In genomic region chr19:9819590-9819898, GRCh38 we compare ENCODE assay signal across 8 cellular contexts. TPM values are rescaled to one million over a fixed set of nuclear protein-coding genes. Genes with fewer than 3 reads are reported as not detected.
A peak's percentile ranks its signal among the peaks of the same experiment; 100 is the strongest.
DNase-seq lines count a peak whose midpoint lies in the region; ATAC-seq, FAIRE-seq and TF ChIP-seq lines count a peak whose summit lies in the region.

No MANE protein-coding gene starts in this region.

- no peak overlapping the region for H3K56ac ChIP-seq in H9 (ENCODE audit: insufficient read length, low read depth, low read length)

- DNase-seq in A549 (ENCODE audit: low read depth in 1 of 2, low spot score in 1 of 2) (peak in 1 of 2 experiments; percentile 76), H9 (no peak), adipocyte (ENCODE audit: low read depth) (no peak), lower lobe of right lung (no peak), SKM-1 treated with dmso at 0.1 percent for 144 hours (lab: John Stamatoyannopoulos, UW; ENCODE audit: unreplicated experiment) (no peak), lower leg skin (ENCODE audit: low spot score in 2 of 2) (no peak), KG1 (lab: John Stamatoyannopoulos, UW) (no peak)

- no peak overlapping the region for H2AFZ ChIP-seq in H9 (ENCODE audit: low read length)

- H3K27me3 Mint-ChIP-seq in H9 (ENCODE audit: low read depth), result no peaks in the 10 kb centered on the region

- H3K14ac ChIP-seq in H9 (ENCODE audit: insufficient read depth, low read length), result no peak overlapping the region

- peak overlapping the region in 2 of 3 experiments; percentile 82 to 88; a peak in 3 of 7 replicates for H3K27ac Mint-ChIP-seq in H9

- peak overlapping the region; percentile 88 to 94 for H3K4me3 Mint-ChIP-seq in H9

- TF ChIP-seq POLR2A in A549 (IDR thresholded peaks at IDR 0.05; ENCODE audit: low read length), result no peak; the same call in 1 of the 2 replicates
- no peak for TF ChIP-seq POLR2A in lower leg skin (IDR thresholded peaks at IDR 0.05)

- peaks cover 12 to 13% of the 10 kb centered on the region in 2 experiments for H3K9me3 Mint-ChIP-seq in H9

- H3K79me1 ChIP-seq in H9 (ENCODE audit: insufficient read depth, low read depth, low read length, poor library complexity, severe bottlenecking), result peaks cover 13% of the 10 kb centered on the region

- FAIRE-seq in A549 (lab: Jason Lieb, UNC), result no peak

- no peak overlapping the region for H4K91ac ChIP-seq in H9 (ENCODE audit: insufficient read length, low read depth, low read length)

- H3K4me2 ChIP-seq in A549, result peak overlapping the region; percentile 69
- peak overlapping the region; percentile 3 for H3K4me2 ChIP-seq in H9 (ENCODE audit: insufficient read depth, insufficient read length, low read length)

- TF ChIP-seq CTCF in A549 (IDR thresholded peaks at IDR 0.05), result no peak
- TF ChIP-seq CTCF in H9 (conservative IDR thresholded peaks at IDR 0.05), result no peak
- no peak for TF ChIP-seq CTCF in lower lobe of right lung (IDR thresholded peaks at IDR 0.05)
- TF ChIP-seq CTCF in lower leg skin (IDR thresholded peaks at IDR 0.05), result no peak

- CTCF ChIA-PET in A549 (lab: Yijun Ruan, JAX), result no interaction called here

- peaks cover 7 to 23% of the 10 kb centered on the region in 2 experiments for H3K4me1 Mint-ChIP-seq in H9

- no peak overlapping the region for H4K5ac ChIP-seq in H9 (ENCODE audit: insufficient read length, low read depth, low read length)

- H2BK20ac ChIP-seq in H9 (ENCODE audit: low read depth, low read length, poor library complexity, severe bottlenecking), result no peak overlapping the region

- H3K27ac ChIP-seq in A549, result peak overlapping the region; percentile 66 to 78; a peak in 5 of 6 replicates
- no peak overlapping the region for H3K27ac ChIP-seq in H9 (ENCODE audit: insufficient read length, low read depth, low read length)
- peak overlapping the region; percentile 37 for H3K27ac ChIP-seq in lower lobe of right lung

- no peak overlapping the region for H2BK120ac ChIP-seq in H9 (ENCODE audit: low read depth, low read length, poor library complexity, severe bottlenecking)

- no peak overlapping the region for H2BK15ac ChIP-seq in H9 (ENCODE audit: low read depth, low read length)

- TF ChIP-seq RAD21 in A549 (conservative IDR thresholded peaks at IDR 0.05 in 1 of 2, IDR thresholded peaks at IDR 0.05 in 1 of 2), result no peak

- H3K9me3 ChIP-seq in A549 (no peaks in the 10 kb centered on the region), H9 (ENCODE audit: control insufficient read depth, low read depth, low read length) (no peaks in the 10 kb centered on the region), adipocyte (ENCODE audit: control insufficient read depth, low read length) (no peaks in the 10 kb centered on the region), lower lobe of right lung (no peaks in the 10 kb centered on the region)

- H3K4me3 ChIP-seq in A549 (0 out of 3 replicates have a peak overlapping the region, but pooled peaks have one; percentile 10), adipocyte (ENCODE audit: low read length) (peak overlapping the region; percentile 67), lower lobe of right lung (peak overlapping the region; percentile 36), lower leg skin (ENCODE audit: low read depth, poor library complexity, severe bottlenecking) (no peak overlapping the region)

- H3K4ac ChIP-seq in H9 (ENCODE audit: low read depth, low read length), result no peak overlapping the region

- POLR2A ChIA-PET in A549 (lab: Yijun Ruan, JAX), result interaction anchor here (0.5 to 1.2 kb wide), 4 partner anchors 8 to 1296 kb away, joined by 3 to 11 read pairs (median 3); partner anchors contain the start of genes PIN1 and UBL5

- no peaks in the 10 kb centered on the region for H3K36me3 ChIP-seq in adipocyte (ENCODE audit: control insufficient read depth, insufficient read depth, low read length, severe bottlenecking)
- peaks cover 8% of the 10 kb centered on the region for H3K36me3 ChIP-seq in lower lobe of right lung

- H3K9ac ChIP-seq in H9 (ENCODE audit: extremely low read depth, insufficient read length, low read length) (no peak overlapping the region), adipocyte (ENCODE audit: low read length) (no peak overlapping the region)

- no peak overlapping the region for H2AK5ac ChIP-seq in H9 (ENCODE audit: insufficient read length, low read length)

- no peak for TF ChIP-seq EP300 in A549 (IDR thresholded peaks at IDR 0.05)

- no peak overlapping the region for H3K18ac ChIP-seq in H9 (ENCODE audit: insufficient read length, low read depth, low read length)

- ATAC-seq in A549 (peak; percentile 90 to 93), lower lobe of right lung (no peak), HG03139 (IDR thresholded peaks at IDR 0.05; ENCODE audit: unreplicated experiment) (no peak)

- H4K20me1 ChIP-seq in H9 (ENCODE audit: control insufficient read depth, insufficient read depth, insufficient read length), result peaks cover 5% of the 10 kb centered on the region

- 0% methylated on average over 11 of the region's 21 CpGs for WGBS in A549 (ENCODE audit: missing lambda C conversion rate)
- no CpG with 5 or more reads among the region's 21 CpGs for WGBS in H9 (ENCODE audit: extremely low coverage, insufficient read length, low lambda C conversion rate)
- WGBS in lower leg skin, 2 donors, result 0% methylated on average over 19 to 21 of the region's 21 CpGs

- H3K36me3 Mint-ChIP-seq in H9 (ENCODE audit: insufficient read depth in 1 of 3, low read depth in 3 of 3), result peaks cover 25 to 28% (median 26%) of the 10 kb centered on the region in 3 experiments

- H2BK12ac ChIP-seq in H9 (ENCODE audit: insufficient read length, low read depth, low read length), result no peak overlapping the region

- H3K23me2 ChIP-seq in H9 (ENCODE audit: insufficient read length, low read depth, low read length, poor library complexity, severe bottlenecking), result peaks cover 7% of the 10 kb centered on the region

- peaks cover 12% of the 10 kb centered on the region; the same call in 1 of the 2 replicates for H3K79me2 ChIP-seq in H9 (ENCODE audit: insufficient read depth, low read length)

- intact Hi-C loops in lower lobe of right lung (cut with DNase I), result no loop called here
- intact Hi-C loops in lower leg skin (cut with DNase I; ENCODE audit: low total_unique reads), result no loop called here

- no peak overlapping the region for H2BK5ac ChIP-seq in H9 (ENCODE audit: insufficient read length, low read length)

- no peak overlapping the region for H4K8ac ChIP-seq in H9 (replicated peaks; ENCODE audit: insufficient read length, low read depth, low read length)

- H3K4me1 ChIP-seq in A549 (peaks cover 8% of the 10 kb centered on the region), H9 (ENCODE audit: insufficient read depth, low read length) (peaks cover 3% of the 10 kb centered on the region; the same call in 1 of the 2 replicates), adipocyte (ENCODE audit: control insufficient read depth, insufficient read depth, low read length) (peaks cover 17% of the 10 kb centered on the region), lower lobe of right lung (peaks cover 18% of the 10 kb centered on the region)

- no peak overlapping the region for H3K23ac ChIP-seq in H9 (ENCODE audit: insufficient read length, low read depth, low read length)

- H3K27me3 ChIP-seq in H9 (ENCODE audit: insufficient read depth, low read length), result no peaks in the 10 kb centered on the region
- no peaks in the 10 kb centered on the region for H3K27me3 ChIP-seq in adipocyte (replicated peaks; ENCODE audit: control insufficient read depth, insufficient read depth, low read length)
- H3K27me3 ChIP-seq in lower lobe of right lung (ENCODE audit: low read depth), result no peaks in the 10 kb centered on the region

- no peak overlapping the region for H3T11ph ChIP-seq in H9 (ENCODE audit: low read length)

TF ChIP-seq in A549, 52 proteins besides CTCF, POLR2A, EP300 and RAD21 (continues in another document):
- TF ChIP-seq FOXS1 (CRISPR knock-in tag; IDR thresholded peaks at IDR 0.05) (no peak), MAFK (IDR thresholded peaks at IDR 0.05; ENCODE audit: partially characterized antibody) (no peak), ZC3H11A (IDR thresholded peaks at IDR 0.05) (no peak), HOXB13 (CRISPR knock-in tag; IDR thresholded peaks at IDR 0.05; ENCODE audit: low read depth) (no peak)

RNA-seq across cellular contexts. Expression of gene FBXL12, which starts 0.7 kb away (rescaled TPM):
- polyA plus RNA-seq in A549 (2011; rRNA removed) (10.3 and 12.3 TPM in 2 replicates), A549 (2017; fragmentation: RNase III; extraction: RNeasy Plus Mini Kit Qiagen cat#74134 plus additional on column Dnase treatment) (10.5 to 11.9 TPM (median 10.5 TPM) in 3 replicates)
- 16.8 and 25.2 TPM in 2 replicates for polyA plus RNA-seq in A549 (2012; cell fraction: cytosol; rRNA removed)
- polyA plus RNA-seq in A549 (2012; cell fraction: nucleus; rRNA removed), result 51.0 and 75.3 TPM in 2 replicates
- polyA minus RNA-seq in A549 (2011; rRNA and poly(A)+ RNA removed), result 7.4 TPM in 2 replicates
- total RNA-seq in H9 (2021) (31.8 and 34.9 TPM in 2 replicates), lower lobe of right lung (18.6 TPM), lower leg skin (10 to 100 TPM; 13.8 to 28.7 (median 23.5) TPM)

RNA-seq across cellular contexts. Expression of gene UBL5, which starts 8.2 kb away (rescaled TPM):
- polyA plus RNA-seq in A549 (2011; rRNA removed), result 461 and 519 TPM in 2 replicates
- 707 and 1,156 TPM in 2 replicates for polyA plus RNA-seq in A549 (2012; cell fraction: cytosol; rRNA removed)
- 278 and 615 TPM in 2 replicates for polyA plus RNA-seq in A549 (2012; cell fraction: nucleus; rRNA removed)
- polyA plus RNA-seq in A549 (2017; fragmentation: RNase III; extraction: RNeasy Plus Mini Kit Qiagen cat#74134 plus additional on column Dnase treatment), result 451 to 474 TPM (median 460 TPM) in 3 replicates
- 61.9 and 69.7 TPM in 2 replicates for polyA minus RNA-seq in A549 (2011; rRNA and poly(A)+ RNA removed)
- 393 and 405 TPM in 2 replicates for total RNA-seq in H9 (2021)
- 241 TPM for total RNA-seq in lower lobe of right lung
- total RNA-seq in lower leg skin, result 100 to 1,000 TPM; 339 to 596 (median 390) TPM

RNA-seq across cellular contexts. Expression of gene PIN1, which starts 15.6 kb away (rescaled TPM):
- 20.5 and 30.0 TPM in 2 replicates for polyA plus RNA-seq in A549 (2011; rRNA removed)
- polyA plus RNA-seq in A549 (2012; cell fraction: cytosol; rRNA removed), result 109 and 135 TPM in 2 replicates
- 99.3 and 107 TPM in 2 replicates for polyA plus RNA-seq in A549 (2012; cell fraction: nucleus; rRNA removed)
- 56.6 to 61.0 TPM (median 58.5 TPM) in 3 replicates for polyA plus RNA-seq in A549 (2017; fragmentation: RNase III; extraction: RNeasy Plus Mini Kit Qiagen cat#74134 plus additional on column Dnase treatment)
- 10.6 and 11.9 TPM in 2 replicates for polyA minus RNA-seq in A549 (2011; rRNA and poly(A)+ RNA removed)
- total RNA-seq in H9 (2021), result 106 and 110 TPM in 2 replicates
- total RNA-seq in lower lobe of right lung, result 57.0 TPM
- 10 to 100 TPM; 67.8 to 97.7 (median 79.6) TPM for total RNA-seq in lower leg skin

RNA-seq across cellular contexts. Expression of gene ZNF846, which starts 51.0 kb away (rescaled TPM):
- polyA plus RNA-seq in A549 (2011; rRNA removed) (3.3 and 4.5 TPM in 2 replicates), A549 (2017; fragmentation: RNase III; extraction: RNeasy Plus Mini Kit Qiagen cat#74134 plus additional on column Dnase treatment) (1.8 to 3.0 TPM (median 2.1 TPM) in 3 replicates)
- 0.62 and 0.75 TPM in 2 replicates for polyA plus RNA-seq in A549 (2012; cell fraction: cytosol; rRNA removed)
- polyA plus RNA-seq in A549 (2012; cell fraction: nucleus; rRNA removed), result 0.44 and 0.83 TPM in 2 replicates
- polyA minus RNA-seq in A549 (2011; rRNA and poly(A)+ RNA removed), result 1.3 and 2.6 TPM in 2 replicates
- total RNA-seq in H9 (2021) (8.1 and 9.2 TPM in 2 replicates), lower lobe of right lung (14.7 TPM), lower leg skin (10 to 100 TPM in 2 of 4 donors, 1 to 10 TPM in 2; 8.7 to 15.5 (median 10.4) TPM)

Comparison
In these comparisons a context has a peak if more than half of its experiments do, and no peak if none do; other contexts are left out.
1. ATAC-seq: peak in A549 (2 of 2); none in lower lobe of right lung (0 of 2) and HG03139 (single experiment).